ENCODE assay signal across 17 cellular contexts in genomic region chr13:22103628-22104027, GRCh38.
"Had no signal": no experiment of that assay in that cellular context is flagged by ENCODE, and none has a peak within 500 bp of the region (broad histone marks: within the 10 kb centered on the region; RNA-seq: fewer than 3 reads in every experiment).

No MANE protein-coding gene starts in this region.

- H3K4me3 ChIP-seq: cardiac muscle cell, dorsolateral prefrontal cortex, hepatocyte, left ventricle myocardium inferior, tibial artery had no signal

- H3K27me3 ChIP-seq: cardiac muscle cell, hepatocyte, neutrophil, tibial artery had no signal

- H3K4me2 ChIP-seq: hepatocyte had no signal

- H3K9ac ChIP-seq: parathyroid adenoma had no signal

- H3K4me1 ChIP-seq: left ventricle myocardium inferior had no signal

- H3K27ac Mint-ChIP-seq: activated CD8-positive, alpha-beta memory T cell treated with anti-CD3 and anti-CD28 coated beads, Interleukin-2, amount 10 ng/mL, durations not matched to agents 7 days and 5 days; activated T-cell treated with anti-CD3 and anti-CD28 coated beads, Interleukin-2, amount 50 U/mL, for 24 hours; T-helper 2 cell treated with Interferon-gamma antibody and Interleukin-4, amounts not matched to agents 5 μg/mL and 100 μg/mL, for 36 hours had no signal

- H3K27me3 Mint-ChIP-seq: activated CD8-positive, alpha-beta memory T cell treated with anti-CD3 and anti-CD28 coated beads, Interleukin-2, amount 10 ng/mL, durations not matched to agents 7 days and 5 days; activated T-cell treated with anti-CD3 and anti-CD28 coated beads, Interleukin-2, amount 50 U/mL, for 24 hours; naive B cell had no signal

- H2AFZ ChIP-seq: hepatocyte, parathyroid adenoma had no signal

- H3K36me3 ChIP-seq: cardiac muscle cell, left ventricle myocardium inferior, neutrophil, tibial artery had no signal

- H3K27ac ChIP-seq: cardiac muscle cell, dorsolateral prefrontal cortex, hepatocyte, left ventricle myocardium inferior, neutrophil, parathyroid adenoma, tibial artery had no signal

- H3K4me3 Mint-ChIP-seq: activated CD8-positive, alpha-beta memory T cell treated with anti-CD3 and anti-CD28 coated beads, Interleukin-2, amount 10 ng/mL, durations not matched to agents 7 days and 5 days; activated T-cell treated with anti-CD3 and anti-CD28 coated beads, Interleukin-2, amount 50 U/mL, for 24 hours; T-helper 2 cell treated with Interferon-gamma antibody and Interleukin-4, amounts not matched to agents 5 μg/mL and 100 μg/mL, for 36 hours had no signal

- H3K9me3 Mint-ChIP-seq: T-helper 2 cell treated with Interferon-gamma antibody and Interleukin-4, amounts not matched to agents 5 μg/mL and 100 μg/mL, for 36 hours had no signal

- DNase-seq: activated CD4-positive, alpha-beta T cell treated with anti-CD3 and anti-CD28 coated beads, Interleukin-2, amount 50 U/mL, for 4 hours; activated CD4-positive, CD25-positive, alpha-beta regulatory T cell; activated CD8-positive, alpha-beta memory T cell treated with anti-CD3 and anti-CD28 coated beads, Interleukin-2, amount 10 ng/mL, durations not matched to agents 7 days and 5 days; activated naive CD4-positive, alpha-beta T cell treated with Interleukin-2 at 50 U/mL for 16 hours; activated T-cell treated with anti-CD3 and anti-CD28 coated beads, Interleukin-2, amount 50 U/mL, for 24 hours; dorsolateral prefrontal cortex; erythroblast; islet precursor cell; left ventricle myocardium inferior; naive B cell; stimulated activated CD4-positive, alpha-beta T cell treated with anti-CD3 and anti-CD28 coated beads, Interleukin-1b, Interleukin-23, amount 100 ng/mL, for 48 hours; tibial artery had no signal

- ATAC-seq: activated CD8-positive, alpha-beta memory T cell treated with anti-CD3 and anti-CD28 coated beads, Interleukin-2, amount 10 ng/mL, durations not matched to agents 7 days and 5 days had no signal

- H3K9me3 ChIP-seq: neutrophil, tibial artery had no signal
